1 cellular context compared by ENCODE assay signal in the genomic region with DNA sequence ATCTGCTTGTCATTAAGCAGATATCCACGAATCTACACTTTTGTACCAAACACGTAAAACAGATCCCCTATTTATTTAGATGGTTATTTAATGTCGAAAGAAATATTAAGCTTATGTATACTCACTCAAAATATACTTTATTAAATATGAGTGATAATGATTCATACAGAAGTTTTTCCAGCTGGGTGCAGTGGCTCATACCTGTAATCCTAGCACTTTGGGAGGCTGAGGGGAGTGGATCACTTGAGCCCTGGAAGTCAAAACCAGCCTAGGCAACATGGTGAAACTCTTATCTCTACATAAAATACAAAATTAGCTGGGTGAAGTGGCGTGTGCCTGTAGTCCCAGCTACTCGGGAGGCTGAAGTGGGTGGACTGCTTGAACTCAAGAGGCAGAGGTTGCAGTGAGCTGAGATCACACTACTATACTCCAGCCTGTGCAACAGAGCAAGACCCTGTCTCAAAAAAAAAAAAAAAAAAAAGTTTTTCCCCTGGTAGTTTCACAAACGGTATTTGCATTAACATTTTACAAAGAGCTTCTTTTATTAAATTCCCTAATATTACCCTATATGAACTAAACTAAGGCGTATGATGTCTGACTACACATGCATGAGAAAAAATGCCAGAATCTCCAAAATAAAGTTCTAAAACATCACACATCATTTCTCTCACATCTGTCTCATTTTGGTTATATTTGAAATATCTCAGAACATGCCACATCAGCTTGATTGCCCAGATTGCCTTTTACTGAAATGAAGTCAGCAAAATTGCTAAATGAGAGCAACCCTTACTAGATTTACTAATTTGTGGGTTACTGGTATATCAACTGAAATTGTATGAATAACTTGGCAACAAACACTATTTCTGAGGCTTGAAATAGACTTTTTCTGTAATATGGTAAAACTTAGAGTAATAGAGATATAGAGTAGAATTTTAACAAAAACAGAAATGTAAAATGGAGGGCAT.
TF ChIP-seq lines count a peak whose summit lies in the region.

No MANE protein-coding gene starts in this region.

TF ChIP-seq in GM12878, 131 proteins besides CTCF, POLR2A, EP300 and RAD21:
- TF ChIP-seq JUNB (IDR thresholded peaks at IDR 0.05) (peak; percentile 98), PBX3 (IDR thresholded peaks at IDR 0.05; ENCODE audit: insufficient replicate concordance, low read depth, low read length) (peak; percentile 7), TCF7 (IDR thresholded peaks at IDR 0.05; ENCODE audit: borderline replicate concordance) (peak; percentile 39; the same call in 1 of the 2 replicates), MTA2 (IDR thresholded peaks at IDR 0.05; ENCODE audit: low read depth) (peak; percentile 84), EGR1 (IDR thresholded peaks at IDR 0.05; ENCODE audit: borderline replicate concordance in 1 of 2, low read depth in 2 of 2, low read length in 2 of 2) (peak in 1 of 2 experiments; percentile 24; a peak in 1 of 3 replicates), CREM (IDR thresholded peaks at IDR 0.05; ENCODE audit: low read depth) (peak; percentile 71; the same call in 1 of the 2 replicates), MEF2A (IDR thresholded peaks at IDR 0.05; ENCODE audit: insufficient read depth, low read depth, low read length) (0 out of 2 replicates have a peak, but pooled peaks have one; percentile 20), POLR2AphosphoS5 (IDR thresholded peaks at IDR 0.05; ENCODE audit: low read length) (no peak), CHD4 (IDR thresholded peaks at IDR 0.05) (no peak), POU2F2 (IDR thresholded peaks at IDR 0.05; ENCODE audit: borderline replicate concordance, low read depth, low read length) (no peak), BCL11A (IDR thresholded peaks at IDR 0.05; ENCODE audit: low read depth, low read length) (peak; percentile 85), FOXM1 (IDR thresholded peaks at IDR 0.05; ENCODE audit: low read depth, low read length) (peak; percentile 83), EZH2 (IDR thresholded peaks at IDR 0.05; ENCODE audit: borderline replicate concordance, control insufficient read depth, low read depth, low read length) (no peak), LARP7 (IDR thresholded peaks at IDR 0.05) (no peak), CHD2 (IDR thresholded peaks at IDR 0.05; ENCODE audit: borderline replicate concordance, low read depth, low read length) (no peak), ZNF384 (IDR thresholded peaks at IDR 0.05; ENCODE audit: borderline replicate concordance, low read depth, low read length) (peak; percentile 57; the same call in 1 of the 2 replicates), ATF7 (IDR thresholded peaks at IDR 0.05; ENCODE audit: low read depth) (no peak), NFIC (IDR thresholded peaks at IDR 0.05; ENCODE audit: low read depth, low read length) (peak; percentile 93), GABPA (IDR thresholded peaks at IDR 0.05; ENCODE audit: low read depth) (peak; percentile 57; the same call in 1 of the 2 replicates), NR2F1 (conservative IDR thresholded peaks at IDR 0.05) (no peak), MXI1 (IDR thresholded peaks at IDR 0.05; ENCODE audit: low read depth, low read length) (no peak), SRF (IDR thresholded peaks at IDR 0.05; ENCODE audit: low read depth in 2 of 2, low read length in 2 of 2) (peak in 1 of 2 experiments; percentile 44; a peak in 1 of 4 replicates), DPF2 (IDR thresholded peaks at IDR 0.05) (0 out of 2 replicates have a peak, but pooled peaks have one; percentile 40), IRF4 (IDR thresholded peaks at IDR 0.05; ENCODE audit: low read depth, low read length) (peak; percentile 61; the same call in 1 of the 2 replicates), CREB1 (IDR thresholded peaks at IDR 0.05; ENCODE audit: low read depth) (peak; percentile 36; the same call in 1 of the 2 replicates), KAT2A (conservative IDR thresholded peaks at IDR 0.05; ENCODE audit: control insufficient read depth, low read depth, low read length) (no peak), IKZF1 (conservative IDR thresholded peaks at IDR 0.05) (no peak), RUNX3 (IDR thresholded peaks at IDR 0.05; ENCODE audit: low read length) (peak; percentile 95), NR2C2 (IDR thresholded peaks at IDR 0.05; ENCODE audit: borderline replicate concordance, control insufficient read depth, insufficient read length, low read depth) (no peak), SUPT20H (IDR thresholded peaks at IDR 0.05; ENCODE audit: borderline replicate concordance, control insufficient read depth, low read depth, low read length) (no peak), MTA3 (IDR thresholded peaks at IDR 0.05; ENCODE audit: borderline replicate concordance, low read length) (0 out of 2 replicates have a peak, but pooled peaks have one; percentile 49), CBX3 (IDR thresholded peaks at IDR 0.05; ENCODE audit: borderline replicate concordance, low read depth) (no peak), ASH2L (IDR thresholded peaks at IDR 0.05; ENCODE audit: borderline replicate concordance, low read depth) (no peak), ZNF274 (IDR thresholded peaks at IDR 0.05; ENCODE audit: insufficient read depth, insufficient read length) (no peak), ZNF217 (IDR thresholded peaks at IDR 0.05) (no peak), ETV6 (conservative IDR thresholded peaks at IDR 0.05 in 1 of 2, IDR thresholded peaks at IDR 0.05 in 1 of 2; ENCODE audit: borderline replicate concordance in 1 of 2, low read depth in 1 of 2) (peak in 1 of 2 experiments; percentile 24; a peak in 1 of 4 replicates), ZNF622 (IDR thresholded peaks at IDR 0.05) (no peak), BCL3 (IDR thresholded peaks at IDR 0.05; ENCODE audit: borderline replicate concordance, insufficient read depth, low read depth, low read length, poor library complexity, severe bottlenecking) (no peak), ATF2 (IDR thresholded peaks at IDR 0.05; ENCODE audit: low read length) (peak; percentile 81)
- TF ChIP-seq, protein P1, sequence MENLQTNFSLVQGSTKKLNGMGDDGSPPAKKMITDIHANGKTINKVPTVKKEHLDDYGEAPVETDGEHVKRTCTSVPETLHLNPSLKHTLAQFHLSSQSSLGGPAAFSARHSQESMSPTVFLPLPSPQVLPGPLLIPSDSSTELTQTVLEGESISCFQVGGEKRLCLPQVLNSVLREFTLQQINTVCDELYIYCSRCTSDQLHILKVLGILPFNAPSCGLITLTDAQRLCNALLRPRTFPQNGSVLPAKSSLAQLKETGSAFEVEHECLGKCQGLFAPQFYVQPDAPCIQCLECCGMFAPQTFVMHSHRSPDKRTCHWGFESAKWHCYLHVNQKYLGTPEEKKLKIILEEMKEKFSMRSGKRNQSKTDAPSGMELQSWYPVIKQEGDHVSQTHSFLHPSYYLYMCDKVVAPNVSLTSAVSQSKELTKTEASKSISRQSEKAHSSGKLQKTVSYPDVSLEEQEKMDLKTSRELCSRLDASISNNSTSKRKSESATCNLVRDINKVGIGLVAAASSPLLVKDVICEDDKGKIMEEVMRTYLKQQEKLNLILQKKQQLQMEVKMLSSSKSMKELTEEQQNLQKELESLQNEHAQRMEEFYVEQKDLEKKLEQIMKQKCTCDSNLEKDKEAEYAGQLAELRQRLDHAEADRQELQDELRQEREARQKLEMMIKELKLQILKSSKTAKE (IDR thresholded peaks at IDR 0.05; ENCODE audit: low read depth, poor library complexity, severe bottlenecking), result peak; percentile 20
